In genomic region chr10:33107953-33108352, GRCh38 we compare ENCODE assay signal across 24 cellular contexts.
DNase-seq lines count a peak whose midpoint lies in the region; ATAC-seq and TF ChIP-seq lines count a peak whose summit lies in the region.
"Had no signal": no experiment of that assay in that cellular context is flagged by ENCODE, and none has a peak within 500 bp of the region (broad histone marks: within the 10 kb centered on the region; RNA-seq: fewer than 3 reads in every experiment).

No MANE protein-coding gene starts in this region.

- H3K4me3 Mint-ChIP-seq in activated naive CD4-positive, alpha-beta T cell treated with anti-CD3 and anti-CD28 coated beads, Interleukin-2, amount 10 ng/mL, durations not matched to agents 7 days and 5 days = no peak overlapping the region
- H3K4me3 Mint-ChIP-seq in CD4-positive, alpha-beta memory T cell = peak overlapping the region in 3 of 8 donors; percentile 53 to 77 (median 74)
- peak overlapping the region; percentile 2 for H3K4me3 Mint-ChIP-seq in T-helper 17 cell
- H3K4me3 Mint-ChIP-seq: B cell had no signal

- TF ChIP-seq CTCF in liver (IDR thresholded peaks at IDR 0.05; ENCODE audit: low read depth, low read length, missing input control) = no peak

- WGBS in liver = 78% methylated on average over 4 of the region's 4 CpGs

- peaks cover 9% of the 10 kb centered on the region for H3K9me3 Mint-ChIP-seq in activated naive CD4-positive, alpha-beta T cell treated with anti-CD3 and anti-CD28 coated beads, Interleukin-2, amount 10 ng/mL, durations not matched to agents 7 days and 5 days
- peaks cover 5 to 22% (median 13%) of the 10 kb centered on the region in 8 donors for H3K9me3 Mint-ChIP-seq in CD4-positive, alpha-beta memory T cell

- no peak for DNase-seq in activated naive CD4-positive, alpha-beta T cell treated with anti-CD3 and anti-CD28 coated beads, Interleukin-2, amount 10 ng/mL, durations not matched to agents 7 days and 5 days
- DNase-seq in activated naive CD4-positive, alpha-beta T cell treated with Interleukin-2 at 50 U/mL for 16 hours = no peak
- DNase-seq in CD4-positive, alpha-beta memory T cell = no peak
- DNase-seq in T-helper 17 cell (no peak), ureter (ENCODE audit: low spot score) (no peak), CD1c-positive myeloid dendritic cell (ENCODE audit: extremely low spot score) (no peak)
- no peak for DNase-seq in stimulated activated CD4-positive, alpha-beta T cell treated with anti-CD3 and anti-CD28 coated beads, Interleukin-4, amount 100 ng/mL, for 1 hour
- DNase-seq: DND-41; GDM1; GOT3; KBM-7; MV-4-11; NCI-H1417 treated with DMSO at 0.1 percent for 48 hours; NCI-H1930; NCI-H2171; NCI-H446; NCI-H69; NK-92 treated with Interleukin-12 subunit alpha and Interleukin-12 subunit beta, amount 100 ng/mL, for 24 hours; PC-9 had no signal

- H3K4me1 Mint-ChIP-seq in activated naive CD4-positive, alpha-beta T cell treated with anti-CD3 and anti-CD28 coated beads, Interleukin-2, amount 10 ng/mL, durations not matched to agents 7 days and 5 days = peaks cover 38% of the 10 kb centered on the region
- H3K4me1 Mint-ChIP-seq in CD4-positive, alpha-beta memory T cell = peaks cover 65 to 98% (median 82%) of the 10 kb centered on the region in 4 donors
- H3K4me1 Mint-ChIP-seq in T-helper 17 cell = peaks cover 36% of the 10 kb centered on the region

- POLR2A ChIA-PET in CD4-positive, alpha-beta memory T cell (lab: Charles Lee; ENCODE audit: partially characterized antibody) = interaction anchor here (2.5 to 51.2 kb wide), 4 partner anchors 7 to 81 kb away, joined by 8 to 2213 read pairs (median 118); no protein-coding TSS in a partner anchor

- H3K27me3 ChIP-seq in CD4-positive, alpha-beta memory T cell (ENCODE audit: insufficient read depth, low read length) = no peaks in the 10 kb centered on the region
- peaks cover 0 to 5% (median 0%) of the 10 kb centered on the region in 4 donors for H3K27me3 ChIP-seq in liver (ENCODE audit: control insufficient read depth in 4 of 4, insufficient read depth in 4 of 4, low read length in 3 of 4)

- CTCF ChIA-PET in activated naive CD4-positive, alpha-beta T cell treated with anti-CD3 and anti-CD28 coated beads, Interleukin-2, amount 10 ng/mL, durations not matched to agents 7 days and 5 days (lab: Charles Lee) = no interaction called here
- CTCF ChIA-PET in CD4-positive, alpha-beta memory T cell (lab: Charles Lee; ENCODE audit: partially characterized antibody) = interaction anchor here (3.5 to 16.9 kb wide), 3 partner anchors 24 to 98 kb away, joined by 25 to 346 read pairs (median 27); no protein-coding TSS in a partner anchor

- H3K4me3 ChIP-seq in CD4-positive, alpha-beta memory T cell (ENCODE audit: low read length in 2 of 2) = no peak overlapping the region
- H3K4me3 ChIP-seq in liver (ENCODE audit: low read depth in 1 of 3, low read length in 3 of 3) = no peak overlapping the region
- H3K4me3 ChIP-seq: GM12878, PC-9 had no signal

- peaks cover 98% of the 10 kb centered on the region for H3K4me1 ChIP-seq in CD4-positive, alpha-beta memory T cell (ENCODE audit: insufficient read depth, low read length)
- no peaks in the 10 kb centered on the region for H3K4me1 ChIP-seq in liver (ENCODE audit: control insufficient read depth in 4 of 4, insufficient read depth in 4 of 4, low read length in 3 of 4)

- peaks cover 12% of the 10 kb centered on the region for H3K36me3 Mint-ChIP-seq in activated naive CD4-positive, alpha-beta T cell treated with anti-CD3 and anti-CD28 coated beads, Interleukin-2, amount 10 ng/mL, durations not matched to agents 7 days and 5 days
- H3K36me3 Mint-ChIP-seq in CD4-positive, alpha-beta memory T cell = peaks cover 32 to 39% of the 10 kb centered on the region in 2 donors
- H3K36me3 Mint-ChIP-seq in T-helper 17 cell (ENCODE audit: low read depth) = peaks cover 5% of the 10 kb centered on the region

- TF ChIP-seq RAD21 in liver (IDR thresholded peaks at IDR 0.05) = no peak

- peak overlapping the region; percentile 19 for H3K27ac Mint-ChIP-seq in activated naive CD4-positive, alpha-beta T cell treated with anti-CD3 and anti-CD28 coated beads, Interleukin-2, amount 10 ng/mL, durations not matched to agents 7 days and 5 days
- H3K27ac Mint-ChIP-seq in CD4-positive, alpha-beta memory T cell = peak overlapping the region in 6 of 7 donors; percentile 81 to 98 (median 90)
- peak overlapping the region; percentile 100 for H3K27ac Mint-ChIP-seq in T-helper 17 cell
- H3K27ac Mint-ChIP-seq: B cell had no signal

- H3K9me3 ChIP-seq in CD4-positive, alpha-beta memory T cell (ENCODE audit: control insufficient read depth in 1 of 2, low read length in 2 of 2) = peaks cover 0 to 5% of the 10 kb centered on the region in 2 donors
- H3K9me3 ChIP-seq in T-helper 17 cell (ENCODE audit: control insufficient read depth, low read length, poor library complexity, severe bottlenecking) (peaks cover 9% of the 10 kb centered on the region), liver (ENCODE audit: control insufficient read depth in 4 of 4, low read length in 3 of 4) (peaks cover 3 to 11% (median 6%) of the 10 kb centered on the region in 4 donors)

- H3K27ac ChIP-seq in CD4-positive, alpha-beta memory T cell (ENCODE audit: low read depth, low read length) = peak overlapping the region; percentile 57
- no peak overlapping the region for H3K27ac ChIP-seq in liver (ENCODE audit: low read depth in 1 of 2, low read length in 2 of 2)
- H3K27ac ChIP-seq: 22Rv1, HL-60, PC-9 had no signal

- intact Hi-C loops in CD4-positive, alpha-beta memory T cell (cut with micrococcal nuclease) = no loop called here

- H3K27me3 Mint-ChIP-seq in activated naive CD4-positive, alpha-beta T cell treated with anti-CD3 and anti-CD28 coated beads, Interleukin-2, amount 10 ng/mL, durations not matched to agents 7 days and 5 days = no peaks in the 10 kb centered on the region
- H3K27me3 Mint-ChIP-seq in CD4-positive, alpha-beta memory T cell = no peaks in the 10 kb centered on the region
- H3K27me3 Mint-ChIP-seq in T-helper 17 cell = no peaks in the 10 kb centered on the region
- H3K27me3 Mint-ChIP-seq: B cell had no signal

- no peak for ATAC-seq in T-helper 17 cell
- ATAC-seq: GM12878 had no signal

- no peaks in the 10 kb centered on the region for H3K36me3 ChIP-seq in CD4-positive, alpha-beta memory T cell (ENCODE audit: insufficient read depth, low read length)
- H3K36me3 ChIP-seq in liver (ENCODE audit: control insufficient read depth in 4 of 4, insufficient read depth in 3 of 4, low read depth in 1 of 4, low read length in 3 of 4) = no peaks in the 10 kb centered on the region

- H3K9ac ChIP-seq in liver (ENCODE audit: low read depth in 1 of 2, low read length in 2 of 2) = no peak overlapping the region

TF ChIP-seq in liver, 16 proteins besides CTCF, POLR2A, EP300 and RAD21:
- TF ChIP-seq HNF4A (conservative IDR thresholded peaks at IDR 0.05) (no peak), NR2F2 (IDR thresholded peaks at IDR 0.05) (peak; percentile 85)

Comparison
In these comparisons a context has a peak if more than half of its experiments do, and no peak if none do; other contexts are left out.
1. H3K27ac Mint-ChIP-seq: peak in every context shown above with its lines; median percentile 100 in T-helper 17 cell; 90 in CD4-positive, alpha-beta memory T cell; 19 in activated naive CD4-positive, alpha-beta T cell treated with anti-CD3 and anti-CD28 coated beads, Interleukin-2, amount 10 ng/mL, durations not matched to agents 7 days and 5 days.